8 cellular contexts compared by ENCODE assay signal in genomic region chr2:210502997-210503621, GRCh38. TPM values are rescaled to one million over a fixed set of nuclear protein-coding genes. Genes with fewer than 3 reads are reported as not detected.
DNase-seq lines count a peak whose midpoint lies in the region; ATAC-seq and TF ChIP-seq lines count a peak whose summit lies in the region.

No MANE protein-coding gene starts in this region.

- intact Hi-C loops in natural killer cell (cut with micrococcal nuclease): no loop called here

- H3K27ac ChIP-seq in upper lobe of left lung: no peak overlapping the region

- ATAC-seq in HG02798 (IDR thresholded peaks at IDR 0.05; ENCODE audit: poor library complexity, unreplicated experiment) (peak; percentile 95), natural killer cell (peak in 2 of 3 donors; percentile 46 to 61), upper lobe of left lung (ENCODE audit: low FRiP score in 2 of 2) (peak in 1 of 2 donors; percentile 86)

- DNase-seq in AG09319 (ENCODE audit: extremely low read depth, low read depth) (peak; percentile 5), NCI-H1694 (lab: John Stamatoyannopoulos, UW) (peak; percentile 52), fibroblast of gingiva (ENCODE audit: low read depth) (peak; percentile 54), natural killer cell (no peak), upper lobe of left lung (peak in 1 of 2 donors; percentile 23)
- DNase-seq in activated CD4-positive, alpha-beta T cell treated with anti-CD3 and anti-CD28 coated beads for 4 hours: peak; percentile 3 to 11

- no peak overlapping the region for H3K4me3 Mint-ChIP-seq in natural killer cell

- WGBS in upper lobe of left lung, 2 donors: 24% methylated on average over 7 of the region's 7 CpGs

- no peaks in the 10 kb centered on the region for H3K9me3 Mint-ChIP-seq in natural killer cell

- H3K9me3 ChIP-seq in upper lobe of left lung: no peaks in the 10 kb centered on the region

- H3K4me1 Mint-ChIP-seq in natural killer cell: peaks cover 10% of the 10 kb centered on the region in 2 donors

- H3K4me1 ChIP-seq in upper lobe of left lung: no peaks in the 10 kb centered on the region

- no peak overlapping the region for H3K27ac Mint-ChIP-seq in natural killer cell

- peaks cover 17 to 35% of the 10 kb centered on the region in 2 donors for H3K27me3 Mint-ChIP-seq in natural killer cell (ENCODE audit: low read depth in 2 of 2)

- TF ChIP-seq CTCF in AG09319 (IDR thresholded peaks at IDR 0.05; ENCODE audit: low read depth, low read length) (peak; percentile 92), GM12875 (IDR thresholded peaks at IDR 0.05; ENCODE audit: borderline replicate concordance, insufficient read depth, low read depth, low read length) (peak; percentile 83; the same call in 1 of the 2 replicates), natural killer cell (IDR thresholded peaks at IDR 0.05) (peak; percentile 90), upper lobe of left lung (IDR thresholded peaks at IDR 0.05) (peak in 5 of 6 experiments; percentile 56 to 69 (median 65))

- no peak overlapping the region for H3K4me3 ChIP-seq in GM12875 (ENCODE audit: low read depth, low read length)
- peak overlapping the region in 2 of 4 donors; percentile 17 to 37 for H3K4me3 ChIP-seq in upper lobe of left lung

- H3K27me3 ChIP-seq in upper lobe of left lung: no peaks in the 10 kb centered on the region

- TF ChIP-seq POLR2A in upper lobe of left lung (IDR thresholded peaks at IDR 0.05): no peak

- TF ChIP-seq EP300 in upper lobe of left lung (IDR thresholded peaks at IDR 0.05): no peak

- no peaks in the 10 kb centered on the region for H3K36me3 Mint-ChIP-seq in natural killer cell

- H3K36me3 ChIP-seq in upper lobe of left lung: no peaks in the 10 kb centered on the region

RNA-seq across cellular contexts. Expression of gene LANCL1, which starts 26.6 kb away (rescaled TPM):
- total RNA-seq in natural killer cell: 10 to 100 TPM; 21.0 to 27.0 (median 24.4) TPM
- total RNA-seq in upper lobe of left lung: 10 to 100 TPM in 5 of 6 donors, 1 to 10 TPM in 1; 9.0 to 33.0 (median 23.5) TPM

RNA-seq across cellular contexts. Expression of gene CPS1, which starts 53.3 kb away (rescaled TPM):
- 1 to 10 TPM in 1 of 3 donors, not detected in 2; 1.3 TPM for total RNA-seq in natural killer cell
- total RNA-seq in upper lobe of left lung: 1 to 10 TPM; 1.4 to 5.2 (median 1.8) TPM
